35 cellular contexts compared by ENCODE assay signal in genomic region chr9:980621-981020, GRCh38. TPM values are rescaled to one million over a fixed set of nuclear protein-coding genes. Genes with fewer than 3 reads are reported as not detected.
"Had no signal": no experiment of that assay in that cellular context is flagged by ENCODE, and none has a peak within 500 bp of the region (broad histone marks: within the 10 kb centered on the region; RNA-seq: fewer than 3 reads in every experiment).

No MANE protein-coding gene starts in this region.

- H3K27me3 ChIP-seq: testis had no signal

- H3K9me3 Mint-ChIP-seq: immature natural killer cell; memory B cell; natural killer cell treated with Interleukin-12 subunit alpha and Interleukin-12 subunit beta and Interleukin-15 and Interleukin-18, amount 100 ng/mL, for 72 hours; stimulated activated memory B cell treated with anti-CD40 and anti-IgM and Interleukin-4, amounts not matched to agents 10 μg/mL and 1 μg/mL and 100 μg/mL, for 72 hours had no signal

- H3K4me1 Mint-ChIP-seq: immature natural killer cell, memory B cell had no signal

- H3K36me3 Mint-ChIP-seq: immature natural killer cell; memory B cell; naive B cell; natural killer cell treated with Interleukin-12 subunit alpha and Interleukin-12 subunit beta and Interleukin-15 and Interleukin-18, amount 100 ng/mL, for 72 hours; stimulated activated memory B cell treated with anti-CD40 and anti-IgM and Interleukin-4, amounts not matched to agents 10 μg/mL and 1 μg/mL and 100 μg/mL, for 72 hours had no signal

- H3K36me3 ChIP-seq: gastroesophageal sphincter, heart left ventricle, sigmoid colon, spleen, tibial nerve, upper lobe of left lung had no signal

- ATAC-seq: esophagus mucosa; foreskin keratinocyte; gastroesophageal sphincter; heart left ventricle; left colon; mucosa of descending colon; natural killer cell treated with Interleukin-12 subunit alpha and Interleukin-12 subunit beta and Interleukin-15 and Interleukin-18, amount 100 ng/mL, for 72 hours; stimulated activated memory B cell treated with anti-CD40 and anti-IgM and Interleukin-4, amounts not matched to agents 10 μg/mL and 1 μg/mL and 100 μg/mL, for 72 hours; stimulated activated naive CD8-positive, alpha-beta T cell treated with anti-CD3 and anti-CD28 coated beads, Interleukin-15, Interleukin-2, amounts not matched to agents 100 U/mL and 50 U/mL, for 24 hours had no signal

- H3K4me3 Mint-ChIP-seq: immature natural killer cell; memory B cell; naive B cell; natural killer cell treated with Interleukin-12 subunit alpha and Interleukin-12 subunit beta and Interleukin-15 and Interleukin-18, amount 100 ng/mL, for 72 hours; stimulated activated memory B cell treated with anti-CD40 and anti-IgM and Interleukin-4, amounts not matched to agents 10 μg/mL and 1 μg/mL and 100 μg/mL, for 72 hours had no signal

- H3K9me3 ChIP-seq: gastroesophageal sphincter, heart left ventricle, mucosa of descending colon, sigmoid colon, spleen, testis, tibial nerve, upper lobe of left lung had no signal

- H3K4me3 ChIP-seq: dorsolateral prefrontal cortex, gastroesophageal sphincter, heart left ventricle, lung, mucosa of descending colon, sigmoid colon, skin epidermis, spleen, testis, tibial nerve, upper lobe of left lung had no signal

- H3K27ac ChIP-seq: dorsolateral prefrontal cortex, epithelial cell of prostate, foreskin keratinocyte, gastroesophageal sphincter, heart left ventricle, sigmoid colon, skin epidermis, spleen, testis, tibial nerve, upper lobe of left lung had no signal

- H3K4me1 ChIP-seq: foreskin keratinocyte had no signal

- H3K27ac Mint-ChIP-seq: immature natural killer cell; memory B cell; naive B cell; natural killer cell treated with Interleukin-12 subunit alpha and Interleukin-12 subunit beta and Interleukin-15 and Interleukin-18, amount 100 ng/mL, for 72 hours; stimulated activated memory B cell treated with anti-CD40 and anti-IgM and Interleukin-4, amounts not matched to agents 10 μg/mL and 1 μg/mL and 100 μg/mL, for 72 hours had no signal

- DNase-seq: central memory CD4-positive, alpha-beta T cell; dorsolateral prefrontal cortex; effector CD4-positive, alpha-beta T cell; foreskin keratinocyte; heart left ventricle; hippocampal formation; immature natural killer cell; islet precursor cell; kidney glomerular epithelial cell; left colon; mucosa of descending colon; naive B cell; nucleus accumbens; sigmoid colon; spleen; stimulated activated CD4-positive, alpha-beta T cell treated with anti-CD3 and anti-CD28 coated beads, Interleukin-4, amount 100 ng/mL, for 4 hours; stimulated activated naive CD8-positive, alpha-beta T cell treated with anti-CD3 and anti-CD28 coated beads, Interleukin-15, Interleukin-2, amounts not matched to agents 100 U/mL and 50 U/mL, for 24 hours; substantia nigra; testis; upper lobe of left lung had no signal

RNA-seq across cellular contexts. Expression of gene DMRT3, which starts 4.2 kb away (rescaled TPM):
- total RNA-seq: cerebellum; esophagus mucosa; fibroblast of lung; foreskin keratinocyte; left colon; liver; lung; mucosa of descending colon; natural killer cell treated with Interleukin-12 subunit alpha and Interleukin-12 subunit beta and Interleukin-15 and Interleukin-18, amount 100 ng/mL, for 72 hours; osteocyte; posterior vena cava; pulmonary artery endothelial cell; sigmoid colon; spleen had no signal
- polyA plus RNA-seq: fibroblast of lung, foreskin keratinocyte, heart left ventricle, immature natural killer cell, liver, sigmoid colon, spleen had no signal
